Comparison of ENCODE assay signal across 12 cellular contexts in genomic region chr9:16721972-16722371, GRCh38.
A peak's percentile ranks its signal among the peaks of the same experiment; 100 is the strongest.
DNase-seq lines count a peak whose midpoint lies in the region; ATAC-seq and TF ChIP-seq lines count a peak whose summit lies in the region.
"Had no signal": no experiment of that assay in that cellular context is flagged by ENCODE, and none has a peak within 500 bp of the region (broad histone marks: within the 10 kb centered on the region; RNA-seq: fewer than 3 reads in every experiment).

No MANE protein-coding gene starts in this region.

- no peak for TF ChIP-seq CTCF in left ventricle myocardium inferior (IDR thresholded peaks at IDR 0.05; ENCODE audit: borderline replicate concordance)
- no peak for TF ChIP-seq CTCF in gastrocnemius medialis (IDR thresholded peaks at IDR 0.05 in 4 of 5, conservative IDR thresholded peaks at IDR 0.05 in 1 of 5)

- ATAC-seq in gastrocnemius medialis (peak; percentile 91 to 95), HG02588 (IDR thresholded peaks at IDR 0.05; ENCODE audit: unreplicated experiment) (no peak), GM18519 (IDR thresholded peaks at IDR 0.05; ENCODE audit: low FRiP score, unreplicated experiment) (no peak)

- in situ Hi-C loops in gastrocnemius medialis (cut with MboI; ENCODE audit: low sequenced_read_pairs in 4 of 4) = loop anchor here in 2 of 4 donors (5.0 to 25.0 kb wide), 2 partner anchors 145 to 385 kb away; no protein-coding TSS in a partner anchor

- intact Hi-C loops in left ventricle myocardium inferior (cut with micrococcal nuclease) = loop anchor here (5.0 kb wide), 1 partner anchor 150 kb away; the partner anchor contains the start of gene BNC2
- intact Hi-C loops in gastrocnemius medialis (cut with DNase I; ENCODE audit: low total_unique reads) = loop anchor here (5.0 to 10.0 kb wide), 5 partner anchors 73 to 527 kb away; partner anchors contain the start of gene CNTLN

- H3K36me3 ChIP-seq in SK-N-MC (ENCODE audit: insufficient read depth, low read length) (no peaks in the 10 kb centered on the region), left ventricle myocardium inferior (no peaks in the 10 kb centered on the region), gastrocnemius medialis (no peaks in the 10 kb centered on the region)
- H3K36me3 ChIP-seq: pancreas had no signal

- no peak overlapping the region for H3K9ac ChIP-seq in SK-N-MC (ENCODE audit: insufficient read length)

- H3K27ac ChIP-seq in SK-N-MC (no peak overlapping the region), left ventricle myocardium inferior (replicated peaks) (peak overlapping the region; percentile 63), gastrocnemius medialis (peak overlapping the region; percentile 56 to 72 (median 63))
- H3K27ac ChIP-seq: pancreas had no signal

- H3K27me3 ChIP-seq in left ventricle myocardium inferior (ENCODE audit: low read depth) (peaks cover 50% of the 10 kb centered on the region), gastrocnemius medialis (no peaks in the 10 kb centered on the region)

- peak overlapping the region; percentile 35 for H3K4me3 ChIP-seq in SK-N-MC
- no peak overlapping the region for H3K4me3 ChIP-seq in left ventricle myocardium inferior
- peak overlapping the region; percentile 23 to 42 (median 32) for H3K4me3 ChIP-seq in gastrocnemius medialis
- H3K4me3 ChIP-seq: pancreas had no signal

- no peaks in the 10 kb centered on the region for H3K9me3 ChIP-seq in SK-N-MC (ENCODE audit: low read depth, low read length)
- H3K9me3 ChIP-seq in left ventricle myocardium inferior (replicated peaks) = no peaks in the 10 kb centered on the region
- H3K9me3 ChIP-seq in gastrocnemius medialis = no peaks in the 10 kb centered on the region
- H3K9me3 ChIP-seq: pancreas had no signal

- peak in 1 of 2 donors; percentile 17 for TF ChIP-seq POLR2A in gastrocnemius medialis (IDR thresholded peaks at IDR 0.05)

- peaks cover 9% of the 10 kb centered on the region for H3K4me1 ChIP-seq in left ventricle myocardium inferior
- H3K4me1 ChIP-seq in gastrocnemius medialis = peaks cover 8 to 37% of the 10 kb centered on the region in 2 donors
- H3K4me1 ChIP-seq: pancreas had no signal

- DNase-seq in ELR (ENCODE audit: low read depth) = peak; percentile 45
- DNase-seq in SK-N-MC (ENCODE audit: low read depth, low spot score) = no peak
- DNase-seq in left ventricle myocardium inferior = peak; percentile 22
- DNase-seq in gastrocnemius medialis = peak; percentile 71 to 83
- DNase-seq in Ammon's horn (ENCODE audit: low spot score) = no peak
- DNase-seq in NCI-H510A treated with DMSO at 0.1 percent for 48 hours (lab: John Stamatoyannopoulos, UW) = no peak
- DNase-seq: activated gamma-delta T cell treated with Interleukin-2 at 50 U/mL for 16 hours, NCI-H187 treated with DMSO at 0.1 percent for 48 hours, pancreas, SHP77 treated with DMSO at 0.1 percent for 48 hours had no signal

Comparison
In these comparisons a context has a peak if more than half of its experiments do, and no peak if none do; other contexts are left out.
1. DNase-seq: peak in ELR (single experiment), left ventricle myocardium inferior (single experiment) and gastrocnemius medialis (2 of 2); none in SK-N-MC (single experiment), Ammon's horn (single experiment) and NCI-H510A treated with DMSO at 0.1 percent for 48 hours (single experiment).
2. ATAC-seq: peak in gastrocnemius medialis (2 of 2); none in HG02588 (single experiment) and GM18519 (single experiment).